Comparison of ENCODE assay signal across 30 cellular contexts in the genomic region with DNA sequence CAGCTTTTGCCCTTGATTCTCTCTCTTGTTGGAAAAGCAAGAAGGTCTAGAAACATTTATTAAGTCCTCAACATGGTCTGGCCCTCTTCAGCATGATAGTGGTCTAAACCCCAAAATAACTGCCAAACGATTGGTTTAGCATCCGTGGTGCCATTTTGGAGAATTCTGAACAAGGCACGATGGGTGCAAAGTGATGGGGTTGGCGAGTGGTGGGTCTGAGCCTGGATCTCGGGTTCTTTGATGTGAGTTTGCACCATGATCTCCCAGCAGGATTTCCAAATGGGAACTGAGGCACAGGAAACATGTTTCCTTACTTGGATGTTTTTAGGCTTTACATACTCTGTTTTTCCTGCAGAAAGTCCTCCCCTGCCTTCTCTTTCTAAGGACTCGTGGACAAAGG.
"Had no signal": no experiment of that assay in that cellular context is flagged by ENCODE, and none has a peak within 500 bp of the region (broad histone marks: within the 10 kb centered on the region; RNA-seq: fewer than 3 reads in every experiment).

No MANE protein-coding gene starts in this region.

- H3K9me3 ChIP-seq: ascending aorta, breast epithelium, colonic mucosa, heart left ventricle had no signal

- H3K36me3 ChIP-seq: ascending aorta, breast epithelium, cardiac muscle cell, colonic mucosa, heart left ventricle had no signal

- H3K27me3 ChIP-seq: ascending aorta, breast epithelium, cardiac muscle cell, colonic mucosa had no signal

- H3K4me3 ChIP-seq: ascending aorta, cardiac muscle cell, colonic mucosa, heart left ventricle had no signal

- DNase-seq: activated CD4-positive, alpha-beta memory T cell treated with anti-CD3 and anti-CD28 coated beads, Interleukin-2, amount 10 ng/mL, durations not matched to agents 7 days and 5 days; activated CD4-positive, alpha-beta T cell treated with anti-CD3 and anti-CD28 coated beads for 36 hours; activated CD4-positive, alpha-beta T cell treated with anti-CD3 and anti-CD28 coated beads, Interleukin-2, amount 10 ng/mL, durations not matched to agents 24 days and 14 days; activated CD4-positive, alpha-beta T cell treated with anti-CD3 and anti-CD28 coated beads, Interleukin-2, amount 50 U/mL, for 4 hours; activated CD4-positive, CD25-positive, alpha-beta regulatory T cell; activated CD4-positive, CD25-positive, alpha-beta regulatory T cell treated with anti-CD3 and anti-CD28 coated beads, Interleukin-2, amount 50 U/mL, for 72 hours; activated CD8-positive, alpha-beta memory T cell treated with anti-CD3 and anti-CD28 coated beads, Interleukin-2, amount 50 U/mL, for 48 hours; activated gamma-delta T cell; activated naive CD4-positive, alpha-beta T cell; activated naive CD4-positive, alpha-beta T cell treated with anti-CD3 and anti-CD28 coated beads, Interleukin-2, amount 10 ng/mL, durations not matched to agents 7 days and 5 days; activated naive CD8-positive, alpha-beta T cell treated with anti-CD3 and anti-CD28 coated beads, Interleukin-2, amount 10 ng/mL, durations not matched to agents 7 days and 5 days; activated T-cell treated with anti-CD3 and anti-CD28 coated beads for 4 hours; activated T-cell treated with anti-CD3 and anti-CD28 coated beads, Interleukin-2, amount 50 U/mL, for 24 hours; activated T-cell treated with anti-CD3 and anti-CD28 coated beads, Interleukin-2, amount 50 U/mL, for 72 hours; central memory CD4-positive, alpha-beta T cell; cerebellar nuclear complex; colonic mucosa; effector CD8-positive, alpha-beta T cell; foreskin fibroblast; T-helper 1 cell; T-helper 17 cell; T1000 had no signal

- H3K36me3 Mint-ChIP-seq: activated naive CD4-positive, alpha-beta T cell treated with anti-CD3 and anti-CD28 coated beads, Interleukin-2, amount 10 ng/mL, durations not matched to agents 7 days and 5 days; activated naive CD4-positive, alpha-beta T cell treated with anti-CD3 and anti-CD28 coated beads, Interleukin-2, amount 50 U/mL, for 72 hours; activated naive CD8-positive, alpha-beta T cell treated with anti-CD3 and anti-CD28 coated beads, Interleukin-2, amount 10 ng/mL, durations not matched to agents 7 days and 5 days; brain had no signal

- ATAC-seq: activated CD4-positive, alpha-beta T cell treated with anti-CD3 and anti-CD28 coated beads for 36 hours; activated naive CD4-positive, alpha-beta T cell treated with anti-CD3 and anti-CD28 coated beads, Interleukin-2, amount 50 U/mL, for 72 hours; activated T-cell treated with anti-CD3 and anti-CD28 coated beads, Interleukin-2, amount 50 U/mL, for 72 hours; esophagus mucosa; T-helper 17 cell had no signal

- H3K4me1 Mint-ChIP-seq: activated CD4-positive, alpha-beta memory T cell treated with anti-CD3 and anti-CD28 coated beads, Interleukin-2, amount 10 ng/mL, durations not matched to agents 7 days and 5 days; activated CD4-positive, alpha-beta T cell treated with anti-CD3 and anti-CD28 coated beads for 36 hours; activated CD4-positive, alpha-beta T cell treated with anti-CD3 and anti-CD28 coated beads, Interleukin-2, amount 10 ng/mL, durations not matched to agents 24 days and 14 days; activated naive CD4-positive, alpha-beta T cell treated with anti-CD3 and anti-CD28 coated beads, Interleukin-2, amount 10 ng/mL, durations not matched to agents 7 days and 5 days; activated naive CD8-positive, alpha-beta T cell treated with anti-CD3 and anti-CD28 coated beads, Interleukin-2, amount 10 ng/mL, durations not matched to agents 7 days and 5 days; T-helper 17 cell had no signal

- H3K9me3 Mint-ChIP-seq: activated CD4-positive, alpha-beta memory T cell treated with anti-CD3 and anti-CD28 coated beads, Interleukin-2, amount 10 ng/mL, durations not matched to agents 7 days and 5 days; activated CD4-positive, alpha-beta T cell treated with anti-CD3 and anti-CD28 coated beads, Interleukin-2, amount 10 ng/mL, durations not matched to agents 24 days and 14 days; activated naive CD4-positive, alpha-beta T cell treated with anti-CD3 and anti-CD28 coated beads, Interleukin-2, amount 10 ng/mL, durations not matched to agents 7 days and 5 days; activated naive CD4-positive, alpha-beta T cell treated with anti-CD3 and anti-CD28 coated beads, Interleukin-2, amount 50 U/mL, for 72 hours; activated naive CD8-positive, alpha-beta T cell treated with anti-CD3 and anti-CD28 coated beads, Interleukin-2, amount 10 ng/mL, durations not matched to agents 7 days and 5 days; activated T-cell treated with anti-CD3 and anti-CD28 coated beads, Interleukin-2, amount 50 U/mL, for 24 hours; activated T-cell treated with anti-CD3 and anti-CD28 coated beads, Interleukin-2, amount 50 U/mL, for 72 hours; brain; T-helper 2 cell treated with Interferon-gamma antibody and Interleukin-4, amounts not matched to agents 5 μg/mL and 100 μg/mL, for 36 hours had no signal

- H3K4me3 Mint-ChIP-seq: activated CD4-positive, alpha-beta memory T cell treated with anti-CD3 and anti-CD28 coated beads, Interleukin-2, amount 10 ng/mL, durations not matched to agents 7 days and 5 days; activated CD4-positive, alpha-beta T cell treated with anti-CD3 and anti-CD28 coated beads for 36 hours; activated CD4-positive, alpha-beta T cell treated with anti-CD3 and anti-CD28 coated beads, Interleukin-2, amount 10 ng/mL, durations not matched to agents 24 days and 14 days; activated naive CD4-positive, alpha-beta T cell treated with anti-CD3 and anti-CD28 coated beads, Interleukin-2, amount 10 ng/mL, durations not matched to agents 7 days and 5 days; activated naive CD8-positive, alpha-beta T cell treated with anti-CD3 and anti-CD28 coated beads, Interleukin-2, amount 10 ng/mL, durations not matched to agents 7 days and 5 days; activated T-cell treated with anti-CD3 and anti-CD28 coated beads, Interleukin-2, amount 50 U/mL, for 24 hours; activated T-cell treated with anti-CD3 and anti-CD28 coated beads, Interleukin-2, amount 50 U/mL, for 72 hours; T-helper 17 cell; T-helper 2 cell treated with Interferon-gamma antibody and Interleukin-4, amounts not matched to agents 5 μg/mL and 100 μg/mL, for 36 hours had no signal

- H3K27me3 Mint-ChIP-seq: activated CD4-positive, alpha-beta memory T cell treated with anti-CD3 and anti-CD28 coated beads, Interleukin-2, amount 10 ng/mL, durations not matched to agents 7 days and 5 days; activated CD4-positive, alpha-beta T cell treated with anti-CD3 and anti-CD28 coated beads for 36 hours; activated CD4-positive, alpha-beta T cell treated with anti-CD3 and anti-CD28 coated beads, Interleukin-2, amount 10 ng/mL, durations not matched to agents 24 days and 14 days had no signal

- H3K27ac ChIP-seq: ascending aorta, breast epithelium, cardiac muscle cell, colonic mucosa, heart left ventricle had no signal

- H3K4me1 ChIP-seq: ascending aorta, breast epithelium, colonic mucosa had no signal

- H3K27ac Mint-ChIP-seq: activated CD4-positive, alpha-beta memory T cell treated with anti-CD3 and anti-CD28 coated beads, Interleukin-2, amount 10 ng/mL, durations not matched to agents 7 days and 5 days; activated CD4-positive, alpha-beta T cell treated with anti-CD3 and anti-CD28 coated beads for 36 hours; activated CD4-positive, alpha-beta T cell treated with anti-CD3 and anti-CD28 coated beads, Interleukin-2, amount 10 ng/mL, durations not matched to agents 24 days and 14 days; activated naive CD4-positive, alpha-beta T cell treated with anti-CD3 and anti-CD28 coated beads, Interleukin-2, amount 10 ng/mL, durations not matched to agents 7 days and 5 days; activated naive CD4-positive, alpha-beta T cell treated with anti-CD3 and anti-CD28 coated beads, Interleukin-2, amount 50 U/mL, for 72 hours; activated naive CD8-positive, alpha-beta T cell treated with anti-CD3 and anti-CD28 coated beads, Interleukin-2, amount 10 ng/mL, durations not matched to agents 7 days and 5 days; activated T-cell treated with anti-CD3 and anti-CD28 coated beads, Interleukin-2, amount 50 U/mL, for 24 hours; activated T-cell treated with anti-CD3 and anti-CD28 coated beads, Interleukin-2, amount 50 U/mL, for 72 hours; T-helper 17 cell; T-helper 2 cell treated with Interferon-gamma antibody and Interleukin-4, amounts not matched to agents 5 μg/mL and 100 μg/mL, for 36 hours had no signal
